8 cellular contexts compared by ENCODE assay signal in genomic region chr1:27436204-27437159, GRCh38. TPM values are rescaled to one million over a fixed set of nuclear protein-coding genes. Genes with fewer than 3 reads are reported as not detected.
A peak's percentile ranks its signal among the peaks of the same experiment; 100 is the strongest.
DNase-seq lines count a peak whose midpoint lies in the region; ATAC-seq and TF ChIP-seq lines count a peak whose summit lies in the region.

No MANE protein-coding gene starts in this region.

- DNase-seq in EL, result peak; percentile 70
- peak; percentile 35 for DNase-seq in MM.1S
- no peak for DNase-seq in ascending aorta (ENCODE audit: low spot score in 2 of 2)
- peak; percentile 45 for DNase-seq in kidney glomerular epithelial cell (lab: John Stamatoyannopoulos, UW)
- DNase-seq in superior temporal gyrus (ENCODE audit: extremely low spot score), result peak; percentile 35
- DNase-seq in HK-2 (ENCODE audit: unreplicated experiment), result no peak

- no peak for TF ChIP-seq CTCF in MM.1S (IDR thresholded peaks at IDR 0.05; ENCODE audit: low read length)
- no peak for TF ChIP-seq CTCF in ascending aorta (IDR thresholded peaks at IDR 0.05)

- no peaks in the 10 kb centered on the region for H4K20me1 ChIP-seq in MM.1S (ENCODE audit: insufficient read depth, low read length)

- H3F3A ChIP-seq in MM.1S (ENCODE audit: insufficient read depth, low read length), result peaks cover 51% of the 10 kb centered on the region

- H3K4me2 ChIP-seq in MM.1S (ENCODE audit: low read depth, low read length), result peak overlapping the region; percentile 75

- H3K9me3 ChIP-seq in MM.1S (replicated peaks; ENCODE audit: insufficient read depth, low read length) (no peaks in the 10 kb centered on the region), ascending aorta (no peaks in the 10 kb centered on the region)

- H3K9ac ChIP-seq in MM.1S (ENCODE audit: low read length), result peak overlapping the region; percentile 69

- no peaks in the 10 kb centered on the region for H3K36me3 ChIP-seq in MM.1S (replicated peaks; ENCODE audit: insufficient read depth, low read length)
- peaks cover 5 to 10% of the 10 kb centered on the region in 2 donors for H3K36me3 ChIP-seq in ascending aorta

- intact Hi-C loops in ascending aorta (cut with DNase I), result no loop called here

- H3K9me2 ChIP-seq in MM.1S (replicated peaks; ENCODE audit: insufficient read depth, low read length), result no peaks in the 10 kb centered on the region

- H3K79me2 ChIP-seq in MM.1S (ENCODE audit: low read length), result peaks cover 80% of the 10 kb centered on the region

- H3K4me3 ChIP-seq in MM.1S (ENCODE audit: low read length) (peak overlapping the region; percentile 23), ascending aorta (peak overlapping the region; percentile 22 to 33)

- no peak overlapping the region for H2AFZ ChIP-seq in MM.1S (ENCODE audit: low read length)

- H3K27ac ChIP-seq in MM.1S (ENCODE audit: low read length), result peak overlapping the region; percentile 91
- peak overlapping the region; percentile 69 to 85 for H3K27ac ChIP-seq in ascending aorta

- ATAC-seq in GM21381 (IDR thresholded peaks at IDR 0.05; ENCODE audit: unreplicated experiment), result no peak
- no peak for ATAC-seq in GM19463 (IDR thresholded peaks at IDR 0.05; ENCODE audit: unreplicated experiment)

- H3K27me3 ChIP-seq in MM.1S (replicated peaks; ENCODE audit: insufficient read depth, low read length) (no peaks in the 10 kb centered on the region), ascending aorta (no peaks in the 10 kb centered on the region)

- H3K4me1 ChIP-seq in MM.1S (ENCODE audit: low read length) (peaks cover 68% of the 10 kb centered on the region), ascending aorta (peaks cover 8 to 69% of the 10 kb centered on the region in 2 donors)

RNA-seq across cellular contexts. Expression of gene GPR3, which starts 44.1 kb away (rescaled TPM):
- 2.0 TPM for total RNA-seq in ascending aorta

RNA-seq across cellular contexts. Expression of gene CD164L2, which starts 53.3 kb away (rescaled TPM):
- total RNA-seq in ascending aorta, result not detected

RNA-seq across cellular contexts. Expression of gene WASF2, which starts 53.5 kb away (rescaled TPM):
- total RNA-seq in ascending aorta, result 70.4 TPM

Comparison
In these comparisons a context has a peak if more than half of its experiments do, and no peak if none do; other contexts are left out.
1. DNase-seq: peak in EL (single experiment), MM.1S (single experiment), kidney glomerular epithelial cell (single experiment) and superior temporal gyrus (single experiment); none in ascending aorta (0 of 2) and HK-2 (single experiment).